3 cellular contexts compared by ENCODE assay signal in genomic region chr12:49550853-49551252, GRCh38.
TF ChIP-seq lines count a peak whose summit lies in the region.

No MANE protein-coding gene starts in this region.

TF ChIP-seq in SK-N-SH, 30 proteins besides CTCF, POLR2A, EP300 and RAD21 (continues in another document):
- TF ChIP-seq FOXJ3 (CRISPR knock-in tag; IDR thresholded peaks at IDR 0.05) (no peak), PBX3 (IDR thresholded peaks at IDR 0.05) (no peak), IRF3 (IDR thresholded peaks at IDR 0.05; ENCODE audit: low read depth, low read length) (no peak), USF2 (IDR thresholded peaks at IDR 0.05; ENCODE audit: borderline replicate concordance, low read depth, low read length) (no peak), FOSL2 (IDR thresholded peaks at IDR 0.05; ENCODE audit: borderline replicate concordance, low read depth) (no peak), REST (IDR thresholded peaks at IDR 0.05; ENCODE audit: low read depth, low read length) (no peak), NFIC (IDR thresholded peaks at IDR 0.05; ENCODE audit: borderline replicate concordance) (no peak), GABPA (IDR thresholded peaks at IDR 0.05; ENCODE audit: low read depth) (no peak), RFX5 (IDR thresholded peaks at IDR 0.05; ENCODE audit: low read length) (no peak)

TF ChIP-seq in SK-N-SH treated with all-trans-retinoic acid at 6 μM for 48 hours, 23 proteins besides CTCF, POLR2A, EP300 and RAD21:
- no peak for TF ChIP-seq ESRRG (CRISPR knock-in tag; IDR thresholded peaks at IDR 0.05)
- no peak for TF ChIP-seq ZNF8 (CRISPR knock-in tag; IDR thresholded peaks at IDR 0.05)
- no peak for TF ChIP-seq RARB (CRISPR knock-in tag; IDR thresholded peaks at IDR 0.05)
- TF ChIP-seq SNAI2 (CRISPR knock-in tag; IDR thresholded peaks at IDR 0.05): no peak

TF ChIP-seq in IMR-90, 13 proteins besides CTCF, POLR2A, EP300 and RAD21:
- no peak for TF ChIP-seq CHD1 (IDR thresholded peaks at IDR 0.05; ENCODE audit: low read depth, low read length)
- TF ChIP-seq NFE2L2 (IDR thresholded peaks at IDR 0.05; ENCODE audit: low read depth, low read length): no peak
- TF ChIP-seq MXI1 (IDR thresholded peaks at IDR 0.05; ENCODE audit: borderline replicate concordance, low read depth, low read length): no peak
- TF ChIP-seq CEBPB (IDR thresholded peaks at IDR 0.05; ENCODE audit: low read depth, low read length): no peak
- TF ChIP-seq MAFK (IDR thresholded peaks at IDR 0.05; ENCODE audit: low read depth, low read length): no peak
- no peak for TF ChIP-seq FOS (IDR thresholded peaks at IDR 0.05; ENCODE audit: low read depth, low read length)
TF ChIP-seq in IMR-90: peak in this region for 0.
